In the genomic region with DNA sequence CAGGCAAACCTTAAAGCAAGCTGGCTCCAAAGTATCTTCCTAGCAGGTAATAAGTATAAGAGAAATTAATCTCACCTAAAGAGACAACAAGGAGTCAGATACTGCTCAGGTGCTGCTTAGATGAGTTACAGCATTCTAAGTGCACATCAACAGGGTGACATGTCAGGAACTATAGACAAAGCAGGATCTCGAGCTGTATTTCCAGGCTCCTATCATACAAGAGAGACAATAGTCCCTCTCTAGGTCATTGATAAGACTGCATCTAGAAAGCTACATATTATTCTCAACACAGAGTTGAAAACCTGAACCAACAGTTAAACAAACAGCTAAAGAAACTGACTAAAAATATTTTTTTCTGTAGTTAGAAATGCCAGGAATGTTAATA, we compare ENCODE assay signal across 11 cellular contexts. TPM values are rescaled to one million over a fixed set of nuclear protein-coding genes. Genes with fewer than 3 reads are reported as not detected.
DNase-seq lines count a peak whose midpoint lies in the region; ATAC-seq and TF ChIP-seq lines count a peak whose summit lies in the region.
"Had no signal": no experiment of that assay in that cellular context is flagged by ENCODE, and none has a peak within 500 bp of the region (broad histone marks: within the 10 kb centered on the region; RNA-seq: fewer than 3 reads in every experiment).

No MANE protein-coding gene starts in this region.

- DNase-seq in LHCN-M2 (ENCODE audit: low read depth): peak; percentile 53
- DNase-seq in cardiac fibroblast (ENCODE audit: low read depth in 2 of 2): peak in 1 of 2 donors; percentile 56
- no peak for DNase-seq in activated CD4-positive, alpha-beta T cell treated with anti-CD3 and anti-CD28 coated beads for 36 hours
- no peak for DNase-seq in COLO829 (ENCODE audit: low spot score)
- no peak for DNase-seq in prostate gland (ENCODE audit: low spot score)
- DNase-seq: islet precursor cell; stimulated activated naive CD8-positive, alpha-beta T cell treated with anti-CD3 and anti-CD28 coated beads, Interleukin-15, Interleukin-2, amounts not matched to agents 100 U/mL and 50 U/mL, for 24 hours had no signal

- H3K4me3 Mint-ChIP-seq in activated CD4-positive, alpha-beta T cell treated with anti-CD3 and anti-CD28 coated beads for 36 hours: no peak overlapping the region
- H3K4me3 Mint-ChIP-seq: IgD-negative memory B cell had no signal

- H3K4me3 ChIP-seq in cardiac fibroblast (replicated peaks in 1 of 2; ENCODE audit: low read depth in 2 of 2, low read length in 2 of 2) (no peak overlapping the region), mesodermal cell (ENCODE audit: extremely low read depth, insufficient read depth, low read length, poor library complexity, severe bottlenecking) (no peak overlapping the region), prostate gland (no peak overlapping the region)

- H3K27ac ChIP-seq in C4-2B (no peak overlapping the region), mesodermal cell (ENCODE audit: low read depth, low read length, severe bottlenecking) (peak overlapping the region; percentile 18), prostate gland (no peak overlapping the region)

- peaks cover 18% of the 10 kb centered on the region for H3K4me1 Mint-ChIP-seq in activated CD4-positive, alpha-beta T cell treated with anti-CD3 and anti-CD28 coated beads for 36 hours

- no peak for ATAC-seq in GM21515 (IDR thresholded peaks at IDR 0.05; ENCODE audit: unreplicated experiment)
- no peak for ATAC-seq in activated CD4-positive, alpha-beta T cell treated with anti-CD3 and anti-CD28 coated beads for 36 hours
- ATAC-seq: stimulated activated naive CD8-positive, alpha-beta T cell treated with anti-CD3 and anti-CD28 coated beads, Interleukin-15, Interleukin-2, amounts not matched to agents 100 U/mL and 50 U/mL, for 24 hours had no signal

- no peaks in the 10 kb centered on the region for H3K36me3 Mint-ChIP-seq in activated CD4-positive, alpha-beta T cell treated with anti-CD3 and anti-CD28 coated beads for 36 hours (ENCODE audit: low read depth)
- H3K36me3 Mint-ChIP-seq: IgD-negative memory B cell had no signal

- POLR2A ChIA-PET in activated CD4-positive, alpha-beta T cell treated with anti-CD3 and anti-CD28 coated beads for 36 hours (lab: Charles Lee): no interaction called here

- no peaks in the 10 kb centered on the region for H3K27me3 ChIP-seq in prostate gland (replicated peaks; ENCODE audit: insufficient read depth)

- H3K27ac Mint-ChIP-seq in activated CD4-positive, alpha-beta T cell treated with anti-CD3 and anti-CD28 coated beads for 36 hours: no peak overlapping the region
- H3K27ac Mint-ChIP-seq: IgD-negative memory B cell had no signal

- no peaks in the 10 kb centered on the region for H3K9me3 Mint-ChIP-seq in activated CD4-positive, alpha-beta T cell treated with anti-CD3 and anti-CD28 coated beads for 36 hours (ENCODE audit: low read depth)
- H3K9me3 Mint-ChIP-seq: IgD-negative memory B cell had no signal

- no peaks in the 10 kb centered on the region for H3K9me3 ChIP-seq in mesodermal cell (ENCODE audit: control insufficient read depth, low read length)
- no peaks in the 10 kb centered on the region for H3K9me3 ChIP-seq in prostate gland

- H3K36me3 ChIP-seq in mesodermal cell (ENCODE audit: control insufficient read depth, insufficient read depth, low read length) (no peaks in the 10 kb centered on the region), prostate gland (no peaks in the 10 kb centered on the region)

- H3K27me3 Mint-ChIP-seq in activated CD4-positive, alpha-beta T cell treated with anti-CD3 and anti-CD28 coated beads for 36 hours: peaks cover 30% of the 10 kb centered on the region

- H3K4me1 ChIP-seq in mesodermal cell (ENCODE audit: control insufficient read depth, insufficient read depth, low read length, poor library complexity, severe bottlenecking) (peaks cover 21% of the 10 kb centered on the region), prostate gland (replicated peaks) (peaks cover 5% of the 10 kb centered on the region)

- TF ChIP-seq CTCF in C4-2B (conservative IDR thresholded peaks at IDR 0.05): peak; percentile 18; the same call in 1 of the 2 replicates
- TF ChIP-seq CTCF in cardiac fibroblast (IDR thresholded peaks at IDR 0.05; ENCODE audit: low read depth, low read length): peak; percentile 37
- peak in 2 of 4 experiments; percentile 42 to 45 for TF ChIP-seq CTCF in prostate gland (IDR thresholded peaks at IDR 0.05)

- no peak for TF ChIP-seq POLR2A in prostate gland (IDR thresholded peaks at IDR 0.05)

- CTCF ChIA-PET in activated CD4-positive, alpha-beta T cell treated with anti-CD3 and anti-CD28 coated beads for 36 hours (lab: Charles Lee): interaction anchor here (0.8 to 1.2 kb wide), 3 partner anchors 16 to 661 kb away, joined by 3 to 4 read pairs (median 4); no protein-coding TSS in a partner anchor

- intact Hi-C loops in activated CD4-positive, alpha-beta T cell treated with anti-CD3 and anti-CD28 coated beads for 36 hours (cut with DNase I, micrococcal nuclease): loop anchor here in 1 of 2 experiments (5.0 kb wide), 2 partner anchors 216 to 259 kb away; no protein-coding TSS in a partner anchor
- intact Hi-C loops in prostate gland (cut with DNase I): loop anchor here (10.0 kb wide), 1 partner anchor 662 kb away; no protein-coding TSS in a partner anchor

- WGBS in mesodermal cell (ENCODE audit: insufficient coverage in 2 of 2), 2 experiments: no CpG with 5 or more reads among the region's 1 CpG
- 13% methylated on average over 1 of the region's 1 CpG for WGBS in prostate gland

RNA-seq across cellular contexts. Expression of gene PTPRK, which starts 3.9 kb away (rescaled TPM):
- total RNA-seq in LHCN-M2 (2014; rRNA removed): 41.7 and 50.9 TPM in 2 replicates
- 23.2 TPM for polyA plus RNA-seq in LHCN-M2 (2012)
- 39.4 TPM for polyA plus RNA-seq in mesodermal cell (2013, experiment 1 of 2)
- 37.1 TPM for polyA plus RNA-seq in mesodermal cell (2013, experiment 2 of 2)
- total RNA-seq in activated CD4-positive, alpha-beta T cell treated with anti-CD3 and anti-CD28 coated beads for 36 hours: 1 to 10 TPM; 4.1 to 5.0 TPM
- total RNA-seq in prostate gland: 10 to 100 TPM; 32.0 to 64.6 TPM
